ENCODE assay signal across 1 cellular context in genomic region chr19:37654833-37655688, GRCh38.
TF ChIP-seq lines count a peak whose summit lies in the region.

Gene ZFP30, minus strand, starts transcription at chr19:37655465. Its CDS starts 7,643 bp downstream, at chr19:37647822.

TF ChIP-seq in HEK293, 187 proteins besides CTCF, POLR2A, EP300 and RAD21 (continued from another document and continues in another):
- TF ChIP-seq TSHZ1 (tag by site-specific recombination; IDR thresholded peaks at IDR 0.05; ENCODE audit: borderline replicate concordance) (no peak; the same call in 1 of the 2 replicates), ZSCAN18 (tag by site-specific recombination; IDR thresholded peaks at IDR 0.05) (no peak), ZNF302 (tag by site-specific recombination; IDR thresholded peaks at IDR 0.05; ENCODE audit: low read depth) (0 out of 2 replicates have a peak, but pooled peaks have one; percentile 42), ZNF175 (tag by site-specific recombination; IDR thresholded peaks at IDR 0.05) (no peak), ZNF513 (tag by site-specific recombination; IDR thresholded peaks at IDR 0.05) (no peak), ZBTB20 (tag by site-specific recombination; IDR thresholded peaks at IDR 0.05) (peak; percentile 93), ZNF488 (tag by site-specific recombination; IDR thresholded peaks at IDR 0.05) (no peak), ZNF837 (tag by site-specific recombination; IDR thresholded peaks at IDR 0.05) (no peak; the same call in 1 of the 2 replicates), SP7 (tag by site-specific recombination; IDR thresholded peaks at IDR 0.05) (peak; percentile 83), ZNF354C (tag by site-specific recombination; IDR thresholded peaks at IDR 0.05; ENCODE audit: borderline replicate concordance, low read depth) (0 out of 2 replicates have a peak, but pooled peaks have one; percentile 29), ZNF664 (tag by site-specific recombination; IDR thresholded peaks at IDR 0.05) (peak; percentile 71), ZNF610 (tag by site-specific recombination; IDR thresholded peaks at IDR 0.05; ENCODE audit: borderline replicate concordance) (peak; percentile 35; the same call in 1 of the 2 replicates), ZNF394 (tag by site-specific recombination; IDR thresholded peaks at IDR 0.05; ENCODE audit: borderline replicate concordance) (peak; percentile 89), EGR2 (tag by site-specific recombination; IDR thresholded peaks at IDR 0.05; ENCODE audit: low read depth) (peak; percentile 58), OSR2 (tag by site-specific recombination; IDR thresholded peaks at IDR 0.05) (no peak), ZNF645 (tag by site-specific recombination; IDR thresholded peaks at IDR 0.05) (peak; percentile 44; the same call in 1 of the 2 replicates), ZBTB48 (tag by site-specific recombination; IDR thresholded peaks at IDR 0.05) (peak; percentile 59), ZNF624 (tag by site-specific recombination; IDR thresholded peaks at IDR 0.05) (0 out of 2 replicates have a peak, but pooled peaks have one; percentile 71), ZNF549 (tag by site-specific recombination; IDR thresholded peaks at IDR 0.05) (no peak), ZFP41 (tag by site-specific recombination; IDR thresholded peaks at IDR 0.05; ENCODE audit: borderline replicate concordance) (0 out of 2 replicates have a peak, but pooled peaks have one; percentile 62), ZNF704 (tag by site-specific recombination; IDR thresholded peaks at IDR 0.05) (no peak), ZNF501 (tag by site-specific recombination; IDR thresholded peaks at IDR 0.05) (peak; percentile 94), GLIS1 (tag by site-specific recombination; IDR thresholded peaks at IDR 0.05) (no peak), ZNF398 (tag by site-specific recombination; IDR thresholded peaks at IDR 0.05) (peak; percentile 72; the same call in 1 of the 2 replicates), ZNF521 (tag by site-specific recombination; IDR thresholded peaks at IDR 0.05) (no peak), ZSCAN30 (tag by site-specific recombination; IDR thresholded peaks at IDR 0.05) (peak; percentile 94), ZNF184 (tag by site-specific recombination; IDR thresholded peaks at IDR 0.05) (no peak; the same call in 1 of the 2 replicates), ZNF426 (tag by site-specific recombination; IDR thresholded peaks at IDR 0.05) (no peak), ZNF138 (tag by site-specific recombination; IDR thresholded peaks at IDR 0.05; ENCODE audit: borderline replicate concordance) (no peak), MZF1 (tag by site-specific recombination; IDR thresholded peaks at IDR 0.05; ENCODE audit: borderline replicate concordance) (no peak), ZNF214 (tag by site-specific recombination; IDR thresholded peaks at IDR 0.05; ENCODE audit: borderline replicate concordance) (no peak), ZNF530 (tag by site-specific recombination; IDR thresholded peaks at IDR 0.05; ENCODE audit: low read depth) (no peak), ZSCAN23 (tag by site-specific recombination; IDR thresholded peaks at IDR 0.05) (peak; percentile 68; the same call in 1 of the 2 replicates), ZFP3 (tag by site-specific recombination; IDR thresholded peaks at IDR 0.05; ENCODE audit: low read depth) (no peak; the same call in 1 of the 2 replicates), ZNF654 (tag by site-specific recombination; IDR thresholded peaks at IDR 0.05; ENCODE audit: low read depth) (no peak), ZNF280D (tag by site-specific recombination; IDR thresholded peaks at IDR 0.05) (peak; percentile 94; the same call in 1 of the 2 replicates), ZBTB49 (tag by site-specific recombination; IDR thresholded peaks at IDR 0.05; ENCODE audit: low read depth) (no peak), ZNF18 (tag by site-specific recombination; IDR thresholded peaks at IDR 0.05) (0 out of 2 replicates have a peak, but pooled peaks have one; percentile 15)
